Comparison of ENCODE assay signal across 19 cellular contexts in the genomic region with DNA sequence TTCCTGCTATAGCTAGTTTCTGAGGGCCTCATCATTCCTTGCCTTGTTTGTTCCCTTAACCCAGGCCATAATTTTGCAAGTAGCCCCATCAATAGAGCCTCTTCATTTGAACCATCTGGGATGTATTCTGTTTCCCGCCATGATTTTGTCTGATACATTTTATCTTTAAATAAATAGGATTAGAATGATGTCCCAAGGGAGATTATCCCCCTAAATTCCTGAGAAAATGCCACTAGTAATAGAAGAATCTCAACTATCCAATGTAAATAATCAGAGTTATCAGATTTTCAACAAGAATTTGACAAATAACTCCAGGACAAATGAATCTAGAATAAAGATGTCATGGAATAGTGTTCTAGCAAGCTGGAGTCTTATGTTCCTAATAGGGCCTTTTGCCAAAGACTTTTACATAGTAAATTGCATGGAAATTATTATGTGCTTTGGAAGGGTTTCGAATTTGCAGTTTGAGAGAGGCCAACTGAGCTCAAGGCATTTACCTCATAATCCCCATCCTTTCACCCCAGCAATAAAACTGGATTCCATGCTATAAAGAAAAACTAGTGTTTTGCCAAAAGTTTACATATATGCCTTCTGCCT. TPM values are rescaled to one million over a fixed set of nuclear protein-coding genes. Genes with fewer than 3 reads are reported as not detected.
"Had no signal": no experiment of that assay in that cellular context is flagged by ENCODE, and none has a peak within 500 bp of the region (broad histone marks: within the 10 kb centered on the region; RNA-seq: fewer than 3 reads in every experiment).

No MANE protein-coding gene starts in this region.

- H3K27ac ChIP-seq: adrenal gland, coronary artery, epithelial cell of prostate, gastrocnemius medialis, heart right ventricle, lower lobe of right lung had no signal

- H3K4me3 ChIP-seq: adrenal gland, coronary artery, gastrocnemius medialis, heart right ventricle, lower lobe of right lung had no signal

- H3K4me1 Mint-ChIP-seq: stimulated activated memory B cell treated with anti-CD40 and anti-IgM and Interleukin-4, amounts not matched to agents 10 μg/mL and 1 μg/mL and 100 μg/mL, for 72 hours had no signal

- H3K27ac Mint-ChIP-seq: activated CD4-positive, alpha-beta memory T cell treated with anti-CD3 and anti-CD28 coated beads for 36 hours; stimulated activated memory B cell treated with anti-CD40 and anti-IgM and Interleukin-4, amounts not matched to agents 10 μg/mL and 1 μg/mL and 100 μg/mL, for 72 hours had no signal

- H3K9me3 Mint-ChIP-seq: activated T-cell treated with anti-CD3 and anti-CD28 coated beads, Interleukin-2, amount 50 U/mL, for 4 hours; stimulated activated memory B cell treated with anti-CD40 and anti-IgM and Interleukin-4, amounts not matched to agents 10 μg/mL and 1 μg/mL and 100 μg/mL, for 72 hours had no signal

- H3K4me1 ChIP-seq: adrenal gland, gastrocnemius medialis, heart right ventricle, lower lobe of right lung had no signal

- H3K4me3 Mint-ChIP-seq: activated CD4-positive, alpha-beta memory T cell treated with anti-CD3 and anti-CD28 coated beads for 36 hours; activated T-cell treated with anti-CD3 and anti-CD28 coated beads, Interleukin-2, amount 50 U/mL, for 4 hours; stimulated activated memory B cell treated with anti-CD40 and anti-IgM and Interleukin-4, amounts not matched to agents 10 μg/mL and 1 μg/mL and 100 μg/mL, for 72 hours had no signal

- H3K9me3 ChIP-seq: gastrocnemius medialis, lower lobe of right lung had no signal

- H3K36me3 ChIP-seq: gastrocnemius medialis had no signal

- DNase-seq: activated CD4-positive, alpha-beta memory T cell treated with anti-CD3 and anti-CD28 coated beads for 36 hours; activated effector memory CD4-positive, alpha-beta T cell treated with Interleukin-2 at 50 U/mL for 16 hours; activated naive CD4-positive, alpha-beta T cell treated with anti-CD3 and anti-CD28 coated beads, Interleukin-2, amount 50 U/mL, for 16 hours; activated T-cell treated with anti-CD3 and anti-CD28 coated beads, Interleukin-2, amount 50 U/mL, for 4 hours; adrenal gland; caudate nucleus; effector CD4-positive, alpha-beta T cell; gastrocnemius medialis; heart right ventricle; left cardiac atrium; lower lobe of right lung; stimulated activated CD4-positive, alpha-beta T cell treated with anti-CD3 and anti-CD28 coated beads, Interleukin-2, amount 100 ng/mL, for 48 hours; T-helper 9 cell had no signal

- ATAC-seq: activated T-cell treated with anti-CD3 and anti-CD28 coated beads, Interleukin-2, amount 50 U/mL, for 4 hours; gastrocnemius medialis; heart right ventricle; left cardiac atrium; lower lobe of right lung; stimulated activated memory B cell treated with anti-CD40 and anti-IgM and Interleukin-4, amounts not matched to agents 10 μg/mL and 1 μg/mL and 100 μg/mL, for 72 hours had no signal

- H3K27me3 ChIP-seq: adrenal gland, gastrocnemius medialis, heart right ventricle had no signal

- H3K27me3 Mint-ChIP-seq: activated CD4-positive, alpha-beta memory T cell treated with anti-CD3 and anti-CD28 coated beads for 36 hours; stimulated activated memory B cell treated with anti-CD40 and anti-IgM and Interleukin-4, amounts not matched to agents 10 μg/mL and 1 μg/mL and 100 μg/mL, for 72 hours had no signal

RNA-seq across cellular contexts. Expression of gene DIO1, which starts 35.5 kb away (rescaled TPM):
- total RNA-seq: activated CD4-positive, alpha-beta memory T cell treated with anti-CD3 and anti-CD28 coated beads for 36 hours; activated T-cell treated with anti-CD3 and anti-CD28 coated beads, Interleukin-2, amount 50 U/mL, for 4 hours; gastrocnemius medialis; heart right ventricle; left cardiac atrium; lower lobe of right lung; posterior vena cava; skeletal muscle tissue; ureter had no signal
